Comparison of ENCODE assay signal across 8 cellular contexts in genomic region chr19:35267818-35268545, GRCh38. TPM values are rescaled to one million over a fixed set of nuclear protein-coding genes. Genes with fewer than 3 reads are reported as not detected.
DNase-seq lines count a peak whose midpoint lies in the region; ATAC-seq and TF ChIP-seq lines count a peak whose summit lies in the region.

No MANE protein-coding gene starts in this region.

- peaks cover 32% of the 10 kb centered on the region for H3K79me2 ChIP-seq in mammary epithelial cell (ENCODE audit: insufficient read depth, low read length)

- ATAC-seq in HG02623 (IDR thresholded peaks at IDR 0.05; ENCODE audit: unreplicated experiment), result peak; percentile 39

- TSS peak; percentile 59 for BruUV-seq in mammary epithelial cell (replicated peaks; lab: Mats Ljungman, UMichigan)

- DNase-seq in GM10266 (ENCODE audit: extremely low spot score) (peak; percentile 99), NCI-H2029 (lab: John Stamatoyannopoulos, UW) (peak; percentile 63), WERI-Rb-1 (peak; percentile 71), mammary epithelial cell (peak; percentile 67), iPS-NIHi7 (ENCODE audit: extremely low spot score) (peak; percentile 94), spleen (peak; percentile 95), occipital lobe (lab: John Stamatoyannopoulos, UW) (no peak)

- H3K27me3 ChIP-seq in WERI-Rb-1 (ENCODE audit: insufficient read depth, low read depth, severe bottlenecking) (no peaks in the 10 kb centered on the region), mammary epithelial cell (ENCODE audit: insufficient read depth, low read length) (no peaks in the 10 kb centered on the region), spleen (replicated peaks in 1 of 7) (no peaks in the 10 kb centered on the region)

- WGBS in mammary epithelial cell (ENCODE audit: low coverage, missing lambda C conversion rate), result 0% methylated on average over 7 of the region's 105 CpGs
- WGBS in spleen, 5 donors, result 0 to 1% (median 1%) methylated on average over 48 to 105 of the region's 105 CpGs

- dilution Hi-C loops in mammary epithelial cell (cut with HindIII; ENCODE audit: low sequenced_read_pairs), result no loop called here

- H4K20me1 ChIP-seq in mammary epithelial cell (ENCODE audit: insufficient read depth, low read length), result no peaks in the 10 kb centered on the region

- intact Hi-C loops in mammary epithelial cell (cut with micrococcal nuclease) (loop anchor here (2.0 to 5.0 kb wide), 2 partner anchors 126 to 243 kb away; partner anchors contain the start of gene FXYD7), spleen (cut with DNase I; ENCODE audit: low total_unique reads) (loop anchor here (5.0 kb wide), 1 partner anchor 116 kb away; the partner anchor contains the start of gene FXYD5)

- H3K27ac ChIP-seq in WERI-Rb-1 (peak overlapping the region; percentile 89), mammary epithelial cell (ENCODE audit: insufficient read depth, low read depth, low read length) (peak overlapping the region; percentile 64), spleen (peak overlapping the region; percentile 93 to 97 (median 94))

- no peak overlapping the region for H2AFZ ChIP-seq in mammary epithelial cell (ENCODE audit: low read depth, low read length)

- in situ Hi-C loops in mammary epithelial cell (cut with MboI; ENCODE audit: low sequenced_read_pairs in 2 of 2), result no loop called here

- H3K9me3 ChIP-seq in WERI-Rb-1 (ENCODE audit: severe bottlenecking) (no peaks in the 10 kb centered on the region), mammary epithelial cell (replicated peaks; ENCODE audit: insufficient read depth, low read length) (no peaks in the 10 kb centered on the region), spleen (no peaks in the 10 kb centered on the region)

- no peak for TF ChIP-seq CTCF in GM10266 (IDR thresholded peaks at IDR 0.05; ENCODE audit: control insufficient read depth, insufficient read depth, low read depth, missing control alignments)
- no peak for TF ChIP-seq CTCF in WERI-Rb-1 (IDR thresholded peaks at IDR 0.05; ENCODE audit: low read depth, low read length)
- TF ChIP-seq CTCF in mammary epithelial cell (conservative IDR thresholded peaks at IDR 0.05 in 1 of 2, IDR thresholded peaks at IDR 0.05 in 1 of 2; ENCODE audit: extremely low read depth in 1 of 2, insufficient read depth in 1 of 2, low read depth in 1 of 2, low read length in 2 of 2), result no peak
- TF ChIP-seq CTCF in spleen (IDR thresholded peaks at IDR 0.05 in 8 of 11, conservative IDR thresholded peaks at IDR 0.05 in 3 of 11), result no peak

- H3K4me3 ChIP-seq in WERI-Rb-1 (ENCODE audit: low read depth, low read length), result peak overlapping the region; percentile 69
- peak overlapping the region; percentile 66 to 85 (median 78) for H3K4me3 ChIP-seq in mammary epithelial cell (replicated peaks in 1 of 3; ENCODE audit: insufficient read depth in 1 of 3, low read depth in 2 of 3, low read length in 3 of 3)
- peak overlapping the region; percentile 64 to 90 (median 72) for H3K4me3 ChIP-seq in spleen

- CTCF ChIA-PET in mammary epithelial cell (lab: Charles Lee; ENCODE audit: low non-redundant PET), result interaction anchor here (0.7 kb wide), 1 partner anchor 241 kb away, joined by 5 read pairs; no protein-coding TSS in a partner anchor

- peaks cover 75% of the 10 kb centered on the region for H3K36me3 ChIP-seq in WERI-Rb-1
- peaks cover 5% of the 10 kb centered on the region for H3K36me3 ChIP-seq in mammary epithelial cell (ENCODE audit: insufficient read depth, low read length)
- H3K36me3 ChIP-seq in spleen, result peaks cover 0 to 52% (median 21%) of the 10 kb centered on the region in 6 donors

- peak overlapping the region; percentile 99 for H3K4me2 ChIP-seq in mammary epithelial cell (ENCODE audit: insufficient read depth, low read depth, low read length)

- peak overlapping the region; percentile 73 for H3K9ac ChIP-seq in mammary epithelial cell (ENCODE audit: insufficient read depth, low read length)

- no peak for TF ChIP-seq POLR2A in spleen (IDR thresholded peaks at IDR 0.05)

- H3K4me1 ChIP-seq in mammary epithelial cell (ENCODE audit: insufficient read depth, low read length) (peaks cover 37% of the 10 kb centered on the region), spleen (peaks cover 32 to 73% (median 68%) of the 10 kb centered on the region in 6 donors)

RNA-seq across cellular contexts. Expression of gene USF2, which starts 0.8 kb away (rescaled TPM):
- total RNA-seq in mammary epithelial cell, result 10 to 100 TPM; 65.7 to 82.1 TPM
- 73.9 TPM for polyA plus RNA-seq in mammary epithelial cell
- 54.0 TPM for polyA minus RNA-seq in mammary epithelial cell
- total RNA-seq in spleen, result 100 to 1,000 TPM; 133 to 206 (median 157) TPM
- 100 to 1,000 TPM; 132 to 205 (median 145) TPM for polyA plus RNA-seq in spleen
- 36.0 TPM for total RNA-seq in occipital lobe

RNA-seq across cellular contexts. Expression of gene HAMP, which starts 14.3 kb away (rescaled TPM):
- total RNA-seq in mammary epithelial cell (under 1 TPM in 1 of 2 donors, not detected in 1; 0.54 TPM), spleen (under 1 TPM in 2 of 7 donors, not detected in 5; 0.60 to 0.67 TPM), occipital lobe (not detected)
- polyA plus RNA-seq in mammary epithelial cell (not detected), spleen (1 to 10 TPM in 2 of 3 donors, under 1 TPM in 1; 0.48 to 5.0 (median 2.0) TPM)
- polyA minus RNA-seq in mammary epithelial cell, result not detected

RNA-seq across cellular contexts. Expression of gene LSR, which starts 19.2 kb away (rescaled TPM):
- total RNA-seq in mammary epithelial cell (100 to 1,000 TPM in 1 of 2 donors, 10 to 100 TPM in 1; 91.5 to 166 TPM), spleen (10 to 100 TPM; 18.1 to 30.2 (median 21.6) TPM), occipital lobe (3.1 TPM)
- polyA plus RNA-seq in mammary epithelial cell (133 TPM), spleen (10 to 100 TPM; 10.9 to 17.4 (median 11.2) TPM)
- polyA minus RNA-seq in mammary epithelial cell, result 97.9 TPM

RNA-seq across cellular contexts. Expression of gene MAG, which starts 24.0 kb away (rescaled TPM):
- total RNA-seq in mammary epithelial cell (not detected), spleen (10 to 100 TPM in 3 of 7 donors, under 1 TPM in 2, not detected in 2; 0.26 to 55.2 (median 35.1) TPM), occipital lobe (0.47 TPM)
- polyA plus RNA-seq in mammary epithelial cell (not detected), spleen (under 1 TPM; 0.07 to 0.42 (median 0.16) TPM)
- not detected for polyA minus RNA-seq in mammary epithelial cell

RNA-seq across cellular contexts. Expression of gene FAM187B, which starts 39.4 kb away (rescaled TPM):
- total RNA-seq in mammary epithelial cell (not detected), spleen (under 1 TPM in 1 of 7 donors, not detected in 6; 0.51 TPM), occipital lobe (not detected)
- polyA plus RNA-seq in mammary epithelial cell (not detected), spleen (under 1 TPM in 2 of 3 donors, not detected in 1; 0.48 to 0.61 TPM)
- polyA minus RNA-seq in mammary epithelial cell, result not detected
